ENCODE assay signal across 8 cellular contexts in genomic region chr2:56749152-56749752, GRCh38.
DNase-seq lines count a peak whose midpoint lies in the region; ATAC-seq and TF ChIP-seq lines count a peak whose summit lies in the region.

No MANE protein-coding gene starts in this region.

- H2AFZ ChIP-seq in Karpas-422 (ENCODE audit: low read length): no peak overlapping the region

- H3K4me3 ChIP-seq in heart left ventricle (no peak overlapping the region), Karpas-422 (ENCODE audit: low read length) (no peak overlapping the region)

- H3K27me3 ChIP-seq in heart left ventricle (no peaks in the 10 kb centered on the region), Karpas-422 (ENCODE audit: low read length) (no peaks in the 10 kb centered on the region)

- no peaks in the 10 kb centered on the region for H4K20me1 ChIP-seq in Karpas-422 (ENCODE audit: insufficient read depth, low read depth, low read length)

- H3K79me2 ChIP-seq in Karpas-422 (ENCODE audit: low read length): no peaks in the 10 kb centered on the region

- no peak overlapping the region for H3K9ac ChIP-seq in Karpas-422 (ENCODE audit: low read length)

- H3K9me2 ChIP-seq in Karpas-422 (replicated peaks; ENCODE audit: insufficient read depth, low read length): no peaks in the 10 kb centered on the region

- no peaks in the 10 kb centered on the region for H3K36me3 ChIP-seq in heart left ventricle
- H3K36me3 ChIP-seq in Karpas-422 (ENCODE audit: insufficient read depth, low read length): no peaks in the 10 kb centered on the region

- DNase-seq in heart left ventricle: no peak
- DNase-seq in cardiac septum (ENCODE audit: low spot score): no peak
- peak; percentile 63 for DNase-seq in Karpas-422
- DNase-seq in SW480 (ENCODE audit: low spot score): peak; percentile 54
- DNase-seq in iris pigment epithelial cell (ENCODE audit: low read depth): peak; percentile 56
- DNase-seq in HuH-7 (ENCODE audit: low spot score): no peak
- no peak for DNase-seq in stimulated activated CD4-positive, alpha-beta T cell treated with anti-CD3 and anti-CD28 coated beads, Interleukin-1b, Interleukin-23, amount 100 ng/mL, for 48 hours
- DNase-seq in stimulated activated naive CD8-positive, alpha-beta T cell treated with anti-CD3 and anti-CD28 coated beads, Interleukin-15, Interleukin-2, amounts not matched to agents 100 U/mL and 50 U/mL, for 24 hours: no peak

- 23 to 34% (median 29%) methylated on average over 2 of the region's 2 CpGs for WGBS in heart left ventricle, 4 donors

- ATAC-seq in heart left ventricle: no peak
- no peak for ATAC-seq in stimulated activated naive CD8-positive, alpha-beta T cell treated with anti-CD3 and anti-CD28 coated beads, Interleukin-15, Interleukin-2, amounts not matched to agents 100 U/mL and 50 U/mL, for 24 hours

- no peak overlapping the region for H3K27ac ChIP-seq in heart left ventricle
- H3K27ac ChIP-seq in Karpas-422 (ENCODE audit: low read length): no peak overlapping the region

- no peak for TF ChIP-seq POLR2A in heart left ventricle (IDR thresholded peaks at IDR 0.05)

- no peaks in the 10 kb centered on the region for H3K4me1 ChIP-seq in heart left ventricle
- H3K4me1 ChIP-seq in Karpas-422 (ENCODE audit: low read length): no peaks in the 10 kb centered on the region

- intact Hi-C loops in heart left ventricle (cut with DNase I): loop anchor here (1.0 to 10.0 kb wide), 10 partner anchors 64 to 567 kb away; partner anchors contain the start of gene CCDC85A (in 8 of the 10)
- intact Hi-C loops in cardiac septum (cut with DNase I): loop anchor here (2.0 kb wide), 1 partner anchor 564 kb away; no protein-coding TSS in a partner anchor

- no peak overlapping the region for H3K4me2 ChIP-seq in Karpas-422 (ENCODE audit: low read depth, low read length, poor library complexity, severe bottlenecking)

- no peaks in the 10 kb centered on the region for H3K9me3 ChIP-seq in heart left ventricle
- H3K9me3 ChIP-seq in Karpas-422 (ENCODE audit: low read length): no peaks in the 10 kb centered on the region

- peak; percentile 21 to 70 (median 59) for TF ChIP-seq CTCF in heart left ventricle (IDR thresholded peaks at IDR 0.05)

Comparison
In these comparisons a context has a peak if more than half of its experiments do, and no peak if none do; other contexts are left out.
1. DNase-seq: peak in Karpas-422 (single experiment), SW480 (single experiment) and iris pigment epithelial cell (single experiment); none in heart left ventricle (0 of 5), cardiac septum (single experiment), HuH-7 (single experiment), stimulated activated CD4-positive, alpha-beta T cell treated with anti-CD3 and anti-CD28 coated beads, Interleukin-1b, Interleukin-23, amount 100 ng/mL, for 48 hours (single experiment) and stimulated activated naive CD8-positive, alpha-beta T cell treated with anti-CD3 and anti-CD28 coated beads, Interleukin-15, Interleukin-2, amounts not matched to agents 100 U/mL and 50 U/mL, for 24 hours (single experiment).